In the genomic region with DNA sequence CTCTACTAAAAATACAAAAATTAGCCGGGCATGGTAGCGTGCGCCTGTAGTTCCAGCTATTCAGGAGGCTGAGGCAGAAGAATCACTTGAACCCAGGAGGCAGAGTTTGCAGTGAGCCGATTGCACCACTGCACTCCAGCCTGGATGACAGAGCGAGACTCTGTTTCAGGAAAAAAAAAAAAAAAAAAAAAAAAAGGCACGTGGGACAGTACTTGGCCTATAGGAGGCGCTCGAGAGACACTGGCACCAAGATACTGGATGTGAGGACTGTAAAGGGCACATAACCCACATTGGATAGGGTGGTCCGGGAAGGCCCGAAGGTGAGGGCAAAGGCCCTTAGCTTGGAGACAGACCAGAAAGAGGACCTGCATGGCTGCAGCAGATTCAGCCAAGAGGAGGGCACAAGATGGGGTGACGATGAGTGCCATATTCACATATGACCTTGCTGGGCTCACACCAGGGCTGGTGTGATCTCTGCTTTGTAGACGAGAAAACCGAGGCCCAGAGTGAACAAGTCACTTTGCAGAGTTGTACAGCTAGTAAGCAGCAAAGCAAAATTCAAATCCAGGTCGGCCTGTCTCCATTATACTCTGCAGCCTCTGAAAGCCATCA, we compare ENCODE assay signal across 9 cellular contexts.
DNase-seq lines count a peak whose midpoint lies in the region; ATAC-seq and TF ChIP-seq lines count a peak whose summit lies in the region.
"Had no signal": no experiment of that assay in that cellular context is flagged by ENCODE, and none has a peak within 500 bp of the region (broad histone marks: within the 10 kb centered on the region; RNA-seq: fewer than 3 reads in every experiment).

No MANE protein-coding gene starts in this region.

- no peak overlapping the region for H3K4me3 ChIP-seq in WI38 (ENCODE audit: low read depth, low read length)
- H3K4me3 ChIP-seq in fibroblast of the aortic adventitia (ENCODE audit: low read depth, low read length), result no peak overlapping the region
- H3K4me3 ChIP-seq: BLaER1 treated with 17β-estradiol and CSF1 and Interleukin-3, amounts not matched to agents 10 nM and 100 nM had no signal

- DNase-seq in NCI-H2029 (lab: John Stamatoyannopoulos, UW), result peak; percentile 8
- DNase-seq in NCI-H2029 treated with DMSO at 0.1 percent for 48 hours (lab: John Stamatoyannopoulos, UW), result no peak
- peak; percentile 20 for DNase-seq in HS-27A (ENCODE audit: low read depth)
- DNase-seq in fibroblast of the aortic adventitia (ENCODE audit: low read depth), result peak; percentile 57
- DNase-seq in stimulated activated CD4-positive, alpha-beta T cell treated with anti-CD3 and anti-CD28 coated beads, Interleukin-15, amount 100 ng/mL, for 24 hours, result peak; percentile 57
- no peak for DNase-seq in NCI-H1048 (lab: John Stamatoyannopoulos, UW)

- ATAC-seq in HG03045 (IDR thresholded peaks at IDR 0.05; ENCODE audit: unreplicated experiment), result no peak

- TF ChIP-seq CTCF in WI38 (IDR thresholded peaks at IDR 0.05; ENCODE audit: low read depth, low read length) (peak; percentile 70), fibroblast of the aortic adventitia (IDR thresholded peaks at IDR 0.05; ENCODE audit: insufficient read depth, low read length) (peak; percentile 72)

Comparison
In these comparisons a context has a peak if more than half of its experiments do, and no peak if none do; other contexts are left out.
1. DNase-seq: peak in NCI-H2029 (single experiment), HS-27A (single experiment), fibroblast of the aortic adventitia (single experiment) and stimulated activated CD4-positive, alpha-beta T cell treated with anti-CD3 and anti-CD28 coated beads, Interleukin-15, amount 100 ng/mL, for 24 hours (single experiment); none in NCI-H2029 treated with DMSO at 0.1 percent for 48 hours (single experiment) and NCI-H1048 (single experiment).